In genomic region chrX:18227458-18227857, GRCh38 we compare ENCODE assay signal across 43 cellular contexts. TPM values are rescaled to one million over a fixed set of nuclear protein-coding genes. Genes with fewer than 3 reads are reported as not detected.
"Had no signal": no experiment of that assay in that cellular context is flagged by ENCODE, and none has a peak within 500 bp of the region (broad histone marks: within the 10 kb centered on the region; RNA-seq: fewer than 3 reads in every experiment).

No MANE protein-coding gene starts in this region.

- H3K4me3 Mint-ChIP-seq: activated naive CD4-positive, alpha-beta T cell treated with anti-CD3 and anti-CD28 coated beads for 36 hours; activated naive CD4-positive, alpha-beta T cell treated with anti-CD3 and anti-CD28 coated beads, Interleukin-2, amount 10 ng/mL, durations not matched to agents 7 days and 5 days; activated naive CD4-positive, alpha-beta T cell treated with anti-CD3 and anti-CD28 coated beads, Interleukin-2, amount 50 U/mL, for 24 hours; activated naive CD8-positive, alpha-beta T cell; activated naive CD8-positive, alpha-beta T cell treated with anti-CD3 and anti-CD28 coated beads for 36 hours; activated naive CD8-positive, alpha-beta T cell treated with anti-CD3 and anti-CD28 coated beads, Interleukin-2, amount 10 ng/mL, durations not matched to agents 7 days and 5 days; activated naive CD8-positive, alpha-beta T cell treated with anti-CD3 and anti-CD28 coated beads, Interleukin-2, amount 50 U/mL, for 24 hours; activated T-cell treated with anti-CD3 and anti-CD28 coated beads, Interleukin-2, amount 50 U/mL, for 24 hours; activated T-cell treated with anti-CD3 and anti-CD28 coated beads, Interleukin-2, amount 50 U/mL, for 4 hours; activated T-cell treated with anti-CD3 and anti-CD28 coated beads, Interleukin-2, amount 50 U/mL, for 72 hours; activated T-helper 1 cell treated with anti-CD3 and anti-CD28 coated beads, Interleukin-12 subunit alpha, Interleukin-12 subunit beta, Interleukin-2, Interleukin-4 antibody, amounts not matched to agents 30 ng/mL and 10 ng/mL and 1 ng/mL, durations not matched to agents 14 hours and 24 hours and 36 hours; activated T-helper 17 cell treated with anti-CD3 and anti-CD28 coated beads, Interleukin-2, amount 50 U/mL, for 72 hours; brain; central memory CD8-positive, alpha-beta T cell had no signal

- H3K9me3 ChIP-seq: adrenal gland, ascending aorta, body of pancreas had no signal

- H3K4me1 Mint-ChIP-seq: activated naive CD4-positive, alpha-beta T cell treated with anti-CD3 and anti-CD28 coated beads, Interleukin-2, amount 10 ng/mL, durations not matched to agents 7 days and 5 days; activated naive CD4-positive, alpha-beta T cell treated with anti-CD3 and anti-CD28 coated beads, Interleukin-2, amount 50 U/mL, for 24 hours; activated naive CD8-positive, alpha-beta T cell treated with anti-CD3 and anti-CD28 coated beads for 36 hours; activated naive CD8-positive, alpha-beta T cell treated with anti-CD3 and anti-CD28 coated beads, Interleukin-2, amount 10 ng/mL, durations not matched to agents 7 days and 5 days; activated naive CD8-positive, alpha-beta T cell treated with anti-CD3 and anti-CD28 coated beads, Interleukin-2, amount 50 U/mL, for 24 hours; activated T-helper 17 cell treated with anti-CD3 and anti-CD28 coated beads, Interleukin-2, amount 50 U/mL, for 72 hours; brain; central memory CD8-positive, alpha-beta T cell had no signal

- DNase-seq: activated effector memory CD4-positive, alpha-beta T cell treated with anti-CD3 and anti-CD28 coated beads, Interleukin-2, amount 50 U/mL, for 16 hours; activated effector memory CD4-positive, alpha-beta T cell treated with Interleukin-2 at 50 U/mL for 16 hours; activated gamma-delta T cell; activated gamma-delta T cell treated with Interleukin-2 at 50 U/mL for 16 hours; activated naive CD4-positive, alpha-beta T cell; activated naive CD4-positive, alpha-beta T cell treated with anti-CD3 and anti-CD28 coated beads for 36 hours; activated naive CD4-positive, alpha-beta T cell treated with anti-CD3 and anti-CD28 coated beads, Interleukin-2, amount 10 ng/mL, durations not matched to agents 7 days and 5 days; activated naive CD4-positive, alpha-beta T cell treated with anti-CD3 and anti-CD28 coated beads, Interleukin-2, amount 50 U/mL, for 16 hours; activated naive CD4-positive, alpha-beta T cell treated with Interleukin-2 at 50 U/mL for 16 hours; activated naive CD8-positive, alpha-beta T cell treated with anti-CD3 and anti-CD28 coated beads for 36 hours; activated naive CD8-positive, alpha-beta T cell treated with anti-CD3 and anti-CD28 coated beads, Interleukin-2, amount 10 ng/mL, durations not matched to agents 7 days and 5 days; activated naive CD8-positive, alpha-beta T cell treated with anti-CD3 and anti-CD28 coated beads, Interleukin-2, amount 50 U/mL, for 24 hours; activated T-cell treated with anti-CD3 and anti-CD28 coated beads, Interleukin-2, amount 50 U/mL, for 1 hour; activated T-cell treated with anti-CD3 and anti-CD28 coated beads, Interleukin-2, amount 50 U/mL, for 24 hours; activated T-cell treated with anti-CD3 and anti-CD28 coated beads, Interleukin-2, amount 50 U/mL, for 4 hours; activated T-cell treated with anti-CD3 and anti-CD28 coated beads, Interleukin-2, amount 50 U/mL, for 48 hours; activated T-cell treated with anti-CD3 and anti-CD28 coated beads, Interleukin-2, amount 50 U/mL, for 72 hours; adrenal gland; amniotic stem cell; amygdala; anterior cingulate cortex; aorta; body of pancreas; brain microvascular endothelial cell; caudate nucleus; central memory CD4-positive, alpha-beta T cell; cerebellar nuclear complex had no signal

- H3K27ac Mint-ChIP-seq: activated naive CD4-positive, alpha-beta T cell treated with anti-CD3 and anti-CD28 coated beads for 36 hours; activated naive CD4-positive, alpha-beta T cell treated with anti-CD3 and anti-CD28 coated beads, Interleukin-2, amount 10 ng/mL, durations not matched to agents 7 days and 5 days; activated naive CD4-positive, alpha-beta T cell treated with anti-CD3 and anti-CD28 coated beads, Interleukin-2, amount 50 U/mL, for 24 hours; activated naive CD4-positive, alpha-beta T cell treated with anti-CD3 and anti-CD28 coated beads, Interleukin-2, amount 50 U/mL, for 72 hours; activated naive CD8-positive, alpha-beta T cell; activated naive CD8-positive, alpha-beta T cell treated with anti-CD3 and anti-CD28 coated beads for 36 hours; activated naive CD8-positive, alpha-beta T cell treated with anti-CD3 and anti-CD28 coated beads, Interleukin-2, amount 10 ng/mL, durations not matched to agents 7 days and 5 days; activated naive CD8-positive, alpha-beta T cell treated with anti-CD3 and anti-CD28 coated beads, Interleukin-2, amount 50 U/mL, for 24 hours; activated T-cell treated with anti-CD3 and anti-CD28 coated beads, Interleukin-2, amount 50 U/mL, for 24 hours; activated T-cell treated with anti-CD3 and anti-CD28 coated beads, Interleukin-2, amount 50 U/mL, for 72 hours; activated T-helper 1 cell treated with anti-CD3 and anti-CD28 coated beads, Interleukin-12 subunit alpha, Interleukin-12 subunit beta, Interleukin-2, Interleukin-4 antibody, amounts not matched to agents 30 ng/mL and 10 ng/mL and 1 ng/mL, durations not matched to agents 14 hours and 24 hours and 36 hours; activated T-helper 17 cell treated with anti-CD3 and anti-CD28 coated beads, Interleukin-2, amount 50 U/mL, for 72 hours; activated T-helper 2 cell treated with anti-CD3 and anti-CD28 coated beads, Interferon-gamma antibody, Interleukin-2, Interleukin-4, amounts not matched to agents 10 μg/mL and 5 μg/mL and 100 μg/mL, durations not matched to agents 14 hours and 24 hours and 36 hours; brain had no signal

- H3K27me3 ChIP-seq: adrenal gland, ascending aorta, body of pancreas, brain microvascular endothelial cell, cardiac muscle cell had no signal

- H3K9me3 Mint-ChIP-seq: activated naive CD4-positive, alpha-beta T cell treated with anti-CD3 and anti-CD28 coated beads for 36 hours; activated naive CD4-positive, alpha-beta T cell treated with anti-CD3 and anti-CD28 coated beads, Interleukin-2, amount 10 ng/mL, durations not matched to agents 7 days and 5 days; activated naive CD4-positive, alpha-beta T cell treated with anti-CD3 and anti-CD28 coated beads, Interleukin-2, amount 50 U/mL, for 24 hours; activated naive CD4-positive, alpha-beta T cell treated with anti-CD3 and anti-CD28 coated beads, Interleukin-2, amount 50 U/mL, for 72 hours; activated naive CD8-positive, alpha-beta T cell treated with anti-CD3 and anti-CD28 coated beads for 36 hours; activated naive CD8-positive, alpha-beta T cell treated with anti-CD3 and anti-CD28 coated beads, Interleukin-2, amount 10 ng/mL, durations not matched to agents 7 days and 5 days; activated naive CD8-positive, alpha-beta T cell treated with anti-CD3 and anti-CD28 coated beads, Interleukin-2, amount 50 U/mL, for 24 hours; activated T-cell treated with anti-CD3 and anti-CD28 coated beads, Interleukin-2, amount 50 U/mL, for 24 hours; activated T-cell treated with anti-CD3 and anti-CD28 coated beads, Interleukin-2, amount 50 U/mL, for 4 hours; activated T-helper 1 cell treated with anti-CD3 and anti-CD28 coated beads, Interleukin-12 subunit alpha, Interleukin-12 subunit beta, Interleukin-2, Interleukin-4 antibody, amounts not matched to agents 30 ng/mL and 10 ng/mL and 1 ng/mL, durations not matched to agents 14 hours and 24 hours and 36 hours; activated T-helper 17 cell treated with anti-CD3 and anti-CD28 coated beads, Interleukin-2, amount 50 U/mL, for 72 hours; activated T-helper 2 cell treated with anti-CD3 and anti-CD28 coated beads, Interferon-gamma antibody, Interleukin-2, Interleukin-4, amounts not matched to agents 10 μg/mL and 5 μg/mL and 100 μg/mL, durations not matched to agents 14 hours and 24 hours and 36 hours; central memory CD8-positive, alpha-beta T cell had no signal

- ATAC-seq: activated naive CD4-positive, alpha-beta T cell treated with anti-CD3 and anti-CD28 coated beads, Interleukin-2, amount 50 U/mL, for 72 hours; activated naive CD8-positive, alpha-beta T cell treated with anti-CD3 and anti-CD28 coated beads, Interleukin-2, amount 50 U/mL, for 24 hours; activated T-cell treated with anti-CD3 and anti-CD28 coated beads, Interleukin-2, amount 50 U/mL, for 4 hours; activated T-cell treated with anti-CD3 and anti-CD28 coated beads, Interleukin-2, amount 50 U/mL, for 72 hours; activated T-helper 17 cell treated with anti-CD3 and anti-CD28 coated beads, Interleukin-2, amount 50 U/mL, for 72 hours; body of pancreas had no signal

- FAIRE-seq: astrocyte, bronchial epithelial cell had no signal

- H3K4me1 ChIP-seq: adrenal gland, ascending aorta, body of pancreas, breast epithelium had no signal

- H3K36me3 Mint-ChIP-seq: activated naive CD4-positive, alpha-beta T cell treated with anti-CD3 and anti-CD28 coated beads, Interleukin-2, amount 10 ng/mL, durations not matched to agents 7 days and 5 days; activated naive CD4-positive, alpha-beta T cell treated with anti-CD3 and anti-CD28 coated beads, Interleukin-2, amount 50 U/mL, for 24 hours; activated naive CD4-positive, alpha-beta T cell treated with anti-CD3 and anti-CD28 coated beads, Interleukin-2, amount 50 U/mL, for 72 hours; activated naive CD8-positive, alpha-beta T cell; activated naive CD8-positive, alpha-beta T cell treated with anti-CD3 and anti-CD28 coated beads for 36 hours; activated naive CD8-positive, alpha-beta T cell treated with anti-CD3 and anti-CD28 coated beads, Interleukin-2, amount 10 ng/mL, durations not matched to agents 7 days and 5 days; brain had no signal

- H3K27ac ChIP-seq: adrenal gland, ascending aorta, body of pancreas, brain microvascular endothelial cell, breast epithelium, cardiac muscle cell had no signal

- H3K4me3 ChIP-seq: adrenal gland, ascending aorta, body of pancreas, breast epithelium, cardiac muscle cell had no signal

- H3K27me3 Mint-ChIP-seq: activated naive CD4-positive, alpha-beta T cell treated with anti-CD3 and anti-CD28 coated beads, Interleukin-2, amount 50 U/mL, for 24 hours; activated naive CD8-positive, alpha-beta T cell; activated naive CD8-positive, alpha-beta T cell treated with anti-CD3 and anti-CD28 coated beads, Interleukin-2, amount 10 ng/mL, durations not matched to agents 7 days and 5 days; activated naive CD8-positive, alpha-beta T cell treated with anti-CD3 and anti-CD28 coated beads, Interleukin-2, amount 50 U/mL, for 24 hours; activated T-helper 17 cell treated with anti-CD3 and anti-CD28 coated beads, Interleukin-2, amount 50 U/mL, for 72 hours; central memory CD8-positive, alpha-beta T cell had no signal

- H3K36me3 ChIP-seq: adrenal gland, ascending aorta, brain microvascular endothelial cell, breast epithelium, cardiac muscle cell had no signal

RNA-seq across cellular contexts. Expression of gene BEND2, which starts 6.8 kb away (rescaled TPM):
- total RNA-seq: activated naive CD4-positive, alpha-beta T cell treated with anti-CD3 and anti-CD28 coated beads for 36 hours; activated naive CD4-positive, alpha-beta T cell treated with anti-CD3 and anti-CD28 coated beads, Interleukin-2, amount 50 U/mL, for 72 hours; activated naive CD8-positive, alpha-beta T cell treated with anti-CD3 and anti-CD28 coated beads for 36 hours; activated naive CD8-positive, alpha-beta T cell treated with anti-CD3 and anti-CD28 coated beads, Interleukin-2, amount 10 ng/mL, durations not matched to agents 7 days and 5 days; activated T-cell treated with anti-CD3 and anti-CD28 coated beads, Interleukin-2, amount 50 U/mL, for 4 hours; activated T-cell treated with anti-CD3 and anti-CD28 coated beads, Interleukin-2, amount 50 U/mL, for 72 hours; activated T-helper 1 cell treated with anti-CD3 and anti-CD28 coated beads, Interleukin-12 subunit alpha, Interleukin-12 subunit beta, Interleukin-2, Interleukin-4 antibody, amounts not matched to agents 30 ng/mL and 10 ng/mL and 1 ng/mL, durations not matched to agents 14 hours and 24 hours and 36 hours; activated T-helper 17 cell treated with anti-CD3 and anti-CD28 coated beads, Interleukin-2, amount 50 U/mL, for 72 hours; activated T-helper 2 cell treated with anti-CD3 and anti-CD28 coated beads, Interferon-gamma antibody, Interleukin-2, Interleukin-4, amounts not matched to agents 10 μg/mL and 5 μg/mL and 100 μg/mL, durations not matched to agents 14 hours and 24 hours and 36 hours; adrenal gland; aorta; ascending aorta; astrocyte; breast epithelium; bronchial epithelial cell; cardiac muscle cell; cerebellum; chondrocyte had no signal
- polyA plus RNA-seq: adipose tissue, adrenal gland, aorta, cardiac muscle cell had no signal
